2 cellular contexts compared by ENCODE assay signal in genomic region chr17:51692917-51693316, GRCh38.
TF ChIP-seq lines count a peak whose summit lies in the region.

No MANE protein-coding gene starts in this region.

TF ChIP-seq in K562, 482 proteins besides CTCF, POLR2A, EP300 and RAD21:
- no peak for TF ChIP-seq ZC3H4 (CRISPR knock-in tag; IDR thresholded peaks at IDR 0.05; ENCODE audit: borderline replicate concordance)
- peak; percentile 81 to 82; a peak in 3 of 4 replicates for TF ChIP-seq TRIM24 (IDR thresholded peaks at IDR 0.05)
- TF ChIP-seq SLC30A9 (CRISPR knock-in tag; IDR thresholded peaks at IDR 0.05): no peak
- TF ChIP-seq KLF16 (IDR thresholded peaks at IDR 0.05): peak; percentile 72

TF ChIP-seq in HEK293T, 16 proteins besides CTCF, POLR2A, EP300 and RAD21:
- TF ChIP-seq FOXK2 (IDR thresholded peaks at IDR 0.05) (no peak), ZNF384 (IDR thresholded peaks at IDR 0.05) (no peak)
